13 cellular contexts compared by ENCODE assay signal in genomic region chr11:102429691-102430090, GRCh38. TPM values are rescaled to one million over a fixed set of nuclear protein-coding genes. Genes with fewer than 3 reads are reported as not detected.
DNase-seq lines count a peak whose midpoint lies in the region; ATAC-seq and TF ChIP-seq lines count a peak whose summit lies in the region.
"Had no signal": no experiment of that assay in that cellular context is flagged by ENCODE, and none has a peak within 500 bp of the region (broad histone marks: within the 10 kb centered on the region; RNA-seq: fewer than 3 reads in every experiment).

No MANE protein-coding gene starts in this region.

- peaks cover 5% of the 10 kb centered on the region for H3K9me3 Mint-ChIP-seq in glutamatergic neuron (ENCODE audit: unreplicated experiment)

- H3K4me2 ChIP-seq in BLaER1 treated with 17β-estradiol and CSF1 and Interleukin-3, amounts not matched to agents 10 nM and 100 nM = peak overlapping the region; percentile 35 to 86 (median 56); a peak in 20 of 22 replicates
- H3K4me2 ChIP-seq: smooth muscle cell had no signal

- H3K4me1 Mint-ChIP-seq in glutamatergic neuron (ENCODE audit: low read depth, unreplicated experiment) = peaks cover 17% of the 10 kb centered on the region

- H3K27me3 ChIP-seq in BLaER1 treated with 17β-estradiol and CSF1 and Interleukin-3, amounts not matched to agents 10 nM and 100 nM = no peaks in the 10 kb centered on the region
- H3K27me3 ChIP-seq in left ventricle myocardium inferior (ENCODE audit: low read depth) = no peaks in the 10 kb centered on the region

- peaks cover 26 to 80% (median 37%) of the 10 kb centered on the region in 10 experiments for H3K4me1 ChIP-seq in BLaER1 treated with 17β-estradiol and CSF1 and Interleukin-3, amounts not matched to agents 10 nM and 100 nM
- peaks cover 44% of the 10 kb centered on the region for H3K4me1 ChIP-seq in left ventricle myocardium inferior

- peak overlapping the region; percentile 9 for H3K27ac Mint-ChIP-seq in glutamatergic neuron (ENCODE audit: unreplicated experiment)

- peaks cover 41 to 69% (median 55%) of the 10 kb centered on the region in 11 experiments; a peak in 20 of 22 replicates for H4K20me1 ChIP-seq in BLaER1 treated with 17β-estradiol and CSF1 and Interleukin-3, amounts not matched to agents 10 nM and 100 nM

- intact Hi-C loops in left ventricle myocardium inferior (cut with micrococcal nuclease) = no loop called here

- peak; percentile 85 for DNase-seq in NCI-H69 (lab: John Stamatoyannopoulos, UW)
- DNase-seq in glutamatergic neuron = no peak
- no peak for DNase-seq in Kasumi-1 (lab: John Stamatoyannopoulos, UW)
- no peak for DNase-seq in NCI-H446 (lab: John Stamatoyannopoulos, UW)
- no peak for DNase-seq in left ventricle myocardium inferior
- DNase-seq: activated CD8-positive, alpha-beta memory T cell treated with anti-CD3 and anti-CD28 coated beads, Interleukin-2, amount 50 U/mL, for 4 hours; NCI-H2171; SHP77; stimulated activated CD8-positive, alpha-beta memory T cell treated with anti-CD3 and anti-CD28 coated beads, Interleukin-4, amount 100 ng/mL, for 48 hours had no signal

- peaks cover 10% of the 10 kb centered on the region for H3K36me3 Mint-ChIP-seq in glutamatergic neuron (ENCODE audit: unreplicated experiment)

- H3K4me3 ChIP-seq in BLaER1 treated with 17β-estradiol and CSF1 and Interleukin-3, amounts not matched to agents 10 nM and 100 nM = no peak overlapping the region
- H3K4me3 ChIP-seq in left ventricle myocardium inferior = no peak overlapping the region
- H3K4me3 ChIP-seq: smooth muscle cell had no signal

- ATAC-seq in GM18511 (IDR thresholded peaks at IDR 0.05; ENCODE audit: unreplicated experiment) (peak; percentile 0), HG02884 (IDR thresholded peaks at IDR 0.05; ENCODE audit: unreplicated experiment) (no peak)

- no peak for TF ChIP-seq CTCF in glutamatergic neuron (IDR thresholded peaks at IDR 0.05; ENCODE audit: partially characterized antibody, unreplicated experiment)
- no peak for TF ChIP-seq CTCF in left ventricle myocardium inferior (IDR thresholded peaks at IDR 0.05; ENCODE audit: borderline replicate concordance)

- peaks cover 43 to 88% (median 64%) of the 10 kb centered on the region in 11 experiments for H3K36me3 ChIP-seq in BLaER1 treated with 17β-estradiol and CSF1 and Interleukin-3, amounts not matched to agents 10 nM and 100 nM
- peaks cover 13% of the 10 kb centered on the region for H3K36me3 ChIP-seq in left ventricle myocardium inferior

- peak overlapping the region in 3 of 11 experiments; percentile 5 to 48 (median 20); a peak in 3 of 22 replicates for H3K9ac ChIP-seq in BLaER1 treated with 17β-estradiol and CSF1 and Interleukin-3, amounts not matched to agents 10 nM and 100 nM

- H3K4me3 Mint-ChIP-seq in glutamatergic neuron (ENCODE audit: unreplicated experiment) = no peak overlapping the region

- H3K27me3 Mint-ChIP-seq in glutamatergic neuron (ENCODE audit: unreplicated experiment) = peaks cover 2% of the 10 kb centered on the region

- H3K9me3 ChIP-seq in BLaER1 treated with 17β-estradiol and CSF1 and Interleukin-3, amounts not matched to agents 10 nM and 100 nM (replicated peaks in 1 of 11) = peaks cover 32 to 35% (median 33%) of the 10 kb centered on the region in 11 experiments
- H3K9me3 ChIP-seq in left ventricle myocardium inferior (replicated peaks) = no peaks in the 10 kb centered on the region

- peak overlapping the region in 8 of 11 experiments; percentile 1 to 55 (median 17); a peak in 11 of 22 replicates for H3K27ac ChIP-seq in BLaER1 treated with 17β-estradiol and CSF1 and Interleukin-3, amounts not matched to agents 10 nM and 100 nM
- no peak overlapping the region for H3K27ac ChIP-seq in left ventricle myocardium inferior (replicated peaks)

RNA-seq across cellular contexts. Expression of gene TMEM123, which starts 22.9 kb away (rescaled TPM):
- total RNA-seq in glutamatergic neuron (ENCODE audit: unreplicated experiment) (18.1 TPM), left ventricle myocardium inferior (70.2 TPM)
